In the genomic region with DNA sequence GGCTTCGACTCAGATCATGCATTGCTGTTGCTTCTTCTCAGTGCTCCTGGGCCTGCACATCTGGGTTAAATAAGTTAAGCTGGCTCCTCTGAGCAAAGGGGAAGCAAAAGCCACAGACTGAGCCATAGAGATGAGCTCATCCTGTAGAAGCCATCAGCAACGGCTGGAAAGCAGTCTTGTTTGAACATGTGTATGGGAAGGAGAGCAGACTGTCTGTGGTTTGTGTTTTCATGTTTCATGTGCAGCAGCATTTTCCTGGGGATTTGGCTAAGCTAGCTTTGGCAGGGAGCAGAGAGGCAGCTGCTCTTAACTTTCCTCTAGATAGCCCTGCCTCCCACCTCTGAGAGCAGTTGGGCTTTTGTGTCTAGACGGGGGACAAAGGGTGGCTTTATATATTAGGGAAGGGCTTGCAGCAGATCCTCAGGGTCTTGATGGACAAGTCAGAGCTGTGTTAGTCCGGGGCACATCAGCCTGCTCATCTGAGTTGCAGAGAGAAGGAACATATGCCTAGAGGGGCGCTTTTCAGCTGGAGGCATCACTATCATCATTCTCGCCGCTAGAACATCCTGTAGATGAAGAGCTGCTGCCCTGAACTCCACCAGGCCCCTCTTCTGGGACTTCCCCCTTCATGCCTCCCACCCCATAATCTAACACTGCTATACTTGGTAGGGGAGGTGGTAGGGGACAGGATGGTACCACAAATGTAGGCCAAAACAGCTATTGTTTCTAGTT, we compare ENCODE assay signal across 9 cellular contexts. TPM values are rescaled to one million over a fixed set of nuclear protein-coding genes. Genes with fewer than 3 reads are reported as not detected.
DNase-seq lines count a peak whose midpoint lies in the region; ATAC-seq, FAIRE-seq and TF ChIP-seq lines count a peak whose summit lies in the region.
"Had no signal": no experiment of that assay in that cellular context is flagged by ENCODE, and none has a peak within 500 bp of the region (broad histone marks: within the 10 kb centered on the region; RNA-seq: fewer than 3 reads in every experiment).

No MANE protein-coding gene starts in this region.

- TF ChIP-seq CTCF in BJ (IDR thresholded peaks at IDR 0.05; ENCODE audit: insufficient read depth, low read depth, low read length) = no peak
- TF ChIP-seq CTCF in SK-N-SH (IDR thresholded peaks at IDR 0.05) = no peak
- TF ChIP-seq CTCF in H1 (IDR thresholded peaks at IDR 0.05; ENCODE audit: control extremely low read depth in 1 of 3, insufficient read depth in 1 of 3, low read depth in 1 of 3, low read length in 3 of 3) = no peak
- TF ChIP-seq CTCF in nephron progenitor cell (IDR thresholded peaks at IDR 0.05) = no peak

- H2BK15ac ChIP-seq in H1 (ENCODE audit: low read length) = no peak overlapping the region

- peaks cover 4% of the 10 kb centered on the region for H3K27me3 Mint-ChIP-seq in nephron progenitor cell (ENCODE audit: low read depth, poor library complexity)
- H3K27me3 Mint-ChIP-seq: IgD-negative memory B cell had no signal

- H2BK5ac ChIP-seq in H1 (ENCODE audit: low read depth, low read length) = no peak overlapping the region

- no peak for TF ChIP-seq POLR2A in H1 (IDR thresholded peaks at IDR 0.05; ENCODE audit: control extremely low read depth in 1 of 2, low read depth in 2 of 2, low read length in 2 of 2)

- H3K9me2 ChIP-seq in SK-N-SH = no peaks in the 10 kb centered on the region

- H3K36me3 ChIP-seq in BJ (ENCODE audit: control insufficient read depth, insufficient read depth, low read length) = no peaks in the 10 kb centered on the region
- H3K36me3 ChIP-seq in SK-N-SH (replicated peaks in 1 of 2; ENCODE audit: control insufficient read depth in 1 of 2, insufficient read depth in 2 of 2, low read length in 1 of 2) = peaks cover 0 to 5% of the 10 kb centered on the region in 2 experiments
- H3K36me3 ChIP-seq in H1 (ENCODE audit: control insufficient read depth in 2 of 4, insufficient read depth in 4 of 4, low read length in 3 of 4) = peaks cover 0 to 4% (median 0%) of the 10 kb centered on the region in 4 experiments; a peak in 1 of 8 replicates

- H3K27ac ChIP-seq in SK-N-SH (ENCODE audit: low read depth in 2 of 2, low read length in 1 of 2) (peak overlapping the region; percentile 78 to 91), H1 (ENCODE audit: low read depth, low read length) (no peak overlapping the region)

- TF ChIP-seq EP300 in SK-N-SH (IDR thresholded peaks at IDR 0.05; ENCODE audit: borderline replicate concordance in 1 of 2, low read depth in 1 of 2, low read length in 1 of 2) (peak; percentile 13 to 52; a peak in 1 of 4 replicates), H1 (IDR thresholded peaks at IDR 0.05; ENCODE audit: borderline replicate concordance in 1 of 2, low read depth in 2 of 2, low read length in 2 of 2) (no peak)

- no peak overlapping the region for H3K56ac ChIP-seq in H1 (replicated peaks; ENCODE audit: insufficient read length, low read depth, low read length)

- H2AK5ac ChIP-seq in H1 (ENCODE audit: low read depth, low read length) = no peak overlapping the region

- CTCF ChIA-PET in BJ (lab: Yijun Ruan, JAX) = interaction anchor here (1.1 to 2.4 kb wide), 7 partner anchors 8 to 161 kb away, joined by 3 to 15 read pairs (median 4); no protein-coding TSS in a partner anchor
- CTCF ChIA-PET in SK-N-SH (lab: Yijun Ruan, JAX) = interaction anchor here (0.9 to 2.5 kb wide), 7 partner anchors 9 to 672 kb away, joined by 3 to 33 read pairs (median 5); no protein-coding TSS in a partner anchor
- CTCF ChIA-PET in H1 (lab: Charles Lee; ENCODE audit: partially characterized antibody) = interaction anchor here (0.6 to 2.8 kb wide), 7 partner anchors 8 to 165 kb away, joined by 3 to 20 read pairs (median 4); no protein-coding TSS in a partner anchor

- H3K23me2 ChIP-seq in H1 (ENCODE audit: low read depth, low read length) = no peaks in the 10 kb centered on the region

- 60% methylated on average over 7 of the region's 7 CpGs for WGBS in SK-N-SH (ENCODE audit: low lambda C conversion rate)
- WGBS in H1 (ENCODE audit: extremely low coverage in 1 of 2, insufficient coverage in 1 of 2, insufficient read length in 1 of 2, insufficient replicate concordance in 2 of 2, low coverage in 1 of 2, low lambda C conversion rate in 2 of 2, missing lambda C conversion rate in 1 of 2), 2 experiments = 87% methylated on average over 7 of the region's 7 CpGs; no CpG with 5 or more reads in 1 of the 2 experiments

- no peak overlapping the region for H2BK120ac ChIP-seq in H1 (replicated peaks; ENCODE audit: low read depth, low read length)

- peak overlapping the region; percentile 44; the same call in 1 of the 2 replicates for H3K9ac ChIP-seq in SK-N-SH
- no peak overlapping the region for H3K9ac ChIP-seq in H1 (replicated peaks in 1 of 4; ENCODE audit: extremely low read depth in 1 of 4, low read depth in 3 of 4, low read length in 3 of 4)

- peak overlapping the region; percentile 66 for H2AFZ ChIP-seq in SK-N-SH (ENCODE audit: low read depth)
- H2AFZ ChIP-seq in H1 (ENCODE audit: low read length) = no peak overlapping the region

- TF ChIP-seq RAD21 in SK-N-SH (IDR thresholded peaks at IDR 0.05; ENCODE audit: low read length) = no peak
- no peak for TF ChIP-seq RAD21 in H1 (IDR thresholded peaks at IDR 0.05 in 1 of 2, conservative IDR thresholded peaks at IDR 0.05 in 1 of 2; ENCODE audit: low read depth in 2 of 2, low read length in 2 of 2)

- no peak overlapping the region for H3K18ac ChIP-seq in H1 (ENCODE audit: extremely low read depth, low read length)

- peak; percentile 92 for DNase-seq in BJ (ENCODE audit: low read depth)
- DNase-seq in SK-N-SH = peak; percentile 46
- DNase-seq in H1 (ENCODE audit: low read depth in 1 of 2, low spot score in 2 of 2) = no peak
- DNase-seq in nephron progenitor cell = no peak
- DNase-seq in dermis blood vessel endothelial cell = no peak
- no peak for DNase-seq in NCI-H524 treated with DMSO at 0.1 percent for 48 hours (lab: John Stamatoyannopoulos, UW)

- no peak overlapping the region for H3K4me3 ChIP-seq in BJ (ENCODE audit: low read depth, low read length)
- no peak overlapping the region for H3K4me3 ChIP-seq in SK-N-SH (ENCODE audit: low read depth in 2 of 2, low read length in 1 of 2)
- H3K4me3 ChIP-seq in H1 (ENCODE audit: extremely low read depth in 1 of 4, insufficient read depth in 2 of 4, low read depth in 3 of 4, low read length in 4 of 4) = no peak overlapping the region

- H2BK20ac ChIP-seq in H1 (ENCODE audit: low read length) = no peak overlapping the region

- H3K27ac Mint-ChIP-seq in nephron progenitor cell = peak overlapping the region; percentile 95

- H3K27me3 ChIP-seq in BJ (ENCODE audit: control insufficient read depth, insufficient read depth, low read length) = no peaks in the 10 kb centered on the region
- no peaks in the 10 kb centered on the region for H3K27me3 ChIP-seq in SK-N-SH (ENCODE audit: insufficient read depth)
- H3K27me3 ChIP-seq in H1 (replicated peaks in 1 of 4; ENCODE audit: control insufficient read depth in 3 of 4, extremely low read depth in 1 of 4, insufficient read depth in 3 of 4, low read length in 3 of 4) = no peaks in the 10 kb centered on the region

- peaks cover 46% of the 10 kb centered on the region for H3K4me1 Mint-ChIP-seq in nephron progenitor cell

- no peak overlapping the region for H3K4me3 Mint-ChIP-seq in nephron progenitor cell

- H3K9me3 Mint-ChIP-seq in nephron progenitor cell = peaks cover 20% of the 10 kb centered on the region
- H3K9me3 Mint-ChIP-seq: IgD-negative memory B cell had no signal

- no peak overlapping the region for H3K14ac ChIP-seq in H1 (ENCODE audit: insufficient read length)

- POLR2A ChIA-PET in BJ (lab: Charles Lee) (interaction anchor here (0.8 kb wide), 1 partner anchor 15 kb away, joined by 4 read pairs; the partner anchor contains the start of gene DCPS), SK-N-SH (lab: Yijun Ruan, JAX) (interaction anchor here (0.8 kb wide), 1 partner anchor 12 kb away, joined by 3 read pairs; no protein-coding TSS in a partner anchor), H1 (lab: Charles Lee; ENCODE audit: partially characterized antibody) (interaction anchor here (0.8 to 1.4 kb wide), 3 partner anchors 11 to 35 kb away, joined by 3 to 7 read pairs (median 3); partner anchors contain the start of gene DCPS)

- H4K91ac ChIP-seq in H1 (replicated peaks; ENCODE audit: insufficient read length, low read length) = no peak overlapping the region

- no peak overlapping the region for H3K4ac ChIP-seq in H1 (replicated peaks; ENCODE audit: insufficient read length, low read depth, low read length)

- H3K23ac ChIP-seq in H1 (ENCODE audit: insufficient read length) = no peak overlapping the region

- ATAC-seq in GM18907 (IDR thresholded peaks at IDR 0.05; ENCODE audit: unreplicated experiment) (peak; percentile 93), HG03135 (IDR thresholded peaks at IDR 0.05; ENCODE audit: unreplicated experiment) (peak; percentile 72)

- H3K79me1 ChIP-seq in H1 (ENCODE audit: low read depth, low read length) = peaks cover 2% of the 10 kb centered on the region; the same call in 1 of the 2 replicates

- H2BK12ac ChIP-seq in H1 (ENCODE audit: low read depth, low read length) = no peak overlapping the region

- H4K20me1 ChIP-seq in SK-N-SH (ENCODE audit: insufficient read depth) (no peaks in the 10 kb centered on the region), H1 (replicated peaks in 1 of 2; ENCODE audit: control insufficient read depth in 1 of 2, insufficient read depth in 2 of 2, low read length in 2 of 2) (no peaks in the 10 kb centered on the region)

- H4K5ac ChIP-seq in H1 (ENCODE audit: insufficient read length, low read depth, low read length) = no peak overlapping the region

- H3K36me3 Mint-ChIP-seq in nephron progenitor cell (ENCODE audit: low read depth) = peaks cover 55% of the 10 kb centered on the region

- FAIRE-seq in H1 (lab: Jason Lieb, UNC) = no peak

- H3K9me3 ChIP-seq in SK-N-SH (no peaks in the 10 kb centered on the region), H1 (ENCODE audit: insufficient read depth in 2 of 2, low read depth in 1 of 2, low read length in 1 of 2) (no peaks in the 10 kb centered on the region)

- H3K4me2 ChIP-seq in SK-N-SH (peak overlapping the region; percentile 67), H1 (ENCODE audit: insufficient read depth in 1 of 2, low read depth in 2 of 2, low read length in 2 of 2) (no peak overlapping the region)

- 0 out of 2 replicates have a peak overlapping the region, but pooled peaks have one; percentile 20 for H4K8ac ChIP-seq in H1 (ENCODE audit: extremely low read depth, insufficient read depth, low read length)

- H3F3A ChIP-seq in SK-N-SH (replicated peaks; ENCODE audit: insufficient read depth) = peaks cover 25% of the 10 kb centered on the region

- H3K4me1 ChIP-seq in SK-N-SH (ENCODE audit: control insufficient read depth in 1 of 2, insufficient read depth in 2 of 2, low read depth in 1 of 2, low read length in 1 of 2) = peaks cover 24 to 26% of the 10 kb centered on the region in 2 experiments
- H3K4me1 ChIP-seq in H1 (replicated peaks in 1 of 4; ENCODE audit: control insufficient read depth in 3 of 4, insufficient read depth in 4 of 4, low read length in 3 of 4) = no peaks in the 10 kb centered on the region; a peak in 1 of 7 replicates

- H3K79me2 ChIP-seq in SK-N-SH (ENCODE audit: insufficient read depth) (peaks cover 3% of the 10 kb centered on the region; the same call in 1 of the 2 replicates), H1 (ENCODE audit: control insufficient read depth in 1 of 2, insufficient read depth in 2 of 2, low read length in 2 of 2) (no peaks in the 10 kb centered on the region)

RNA-seq across cellular contexts. Expression of gene DCPS, which starts 14.9 kb away (rescaled TPM):
- 14.9 and 23.5 TPM in 2 replicates for polyA plus RNA-seq in BJ (2011; rRNA removed)
- 7.6 and 12.7 TPM in 2 replicates for polyA minus RNA-seq in BJ (2011; rRNA and poly(A)+ RNA removed)
- polyA plus RNA-seq in SK-N-SH (2012; rRNA removed) = 35.5 and 48.1 TPM in 2 replicates
- 33.3 and 42.8 TPM in 2 replicates for polyA plus RNA-seq in SK-N-SH (2012; cell fraction: cytosol; rRNA removed)
- 18.5 and 21.6 TPM in 2 replicates for polyA plus RNA-seq in SK-N-SH (2012; cell fraction: nucleus; rRNA removed)
- total RNA-seq in H1 (2021; fragmentation: NEBNext Ultra II Directional; extraction: Animal tissue kit (Norgen Biotek cat#: 25700)) = 24.6 and 24.8 TPM in 2 replicates
- 55.2 and 61.9 TPM in 2 replicates for polyA plus RNA-seq in H1 (2011; rRNA removed)
- polyA plus RNA-seq in H1 (2011; cell fraction: cytosol; rRNA removed) = 44.4 TPM
- polyA plus RNA-seq in H1 (2011; cell fraction: nucleus; rRNA removed) = 28.9 TPM
- 28.4 to 32.8 TPM (median 30.1 TPM) in 4 replicates for polyA plus RNA-seq in H1 (2012, experiment 1 of 2)
- polyA plus RNA-seq in H1 (2012, experiment 2 of 2) = 31.6 TPM
- 18.1 TPM for polyA plus RNA-seq in H1 (2013, experiment 1 of 2)
- polyA plus RNA-seq in H1 (2013, experiment 2 of 2) = 19.4 TPM
- 17.7 and 19.4 TPM in 2 replicates for polyA minus RNA-seq in H1 (2011; rRNA and poly(A)+ RNA removed)
- 15.3 TPM for polyA minus RNA-seq in H1 (2011; cell fraction: cytosol; rRNA and poly(A)+ RNA removed)
- 11.9 TPM for polyA minus RNA-seq in H1 (2011; cell fraction: nucleus; rRNA and poly(A)+ RNA removed)
- 6.6 and 11.4 TPM in 2 replicates for total RNA-seq in dermis blood vessel endothelial cell

RNA-seq across cellular contexts. Expression of gene TIRAP, which starts 35.9 kb away (rescaled TPM):
- polyA plus RNA-seq in BJ (2011; rRNA removed) (5.8 and 7.2 TPM in 2 replicates), SK-N-SH (2012; rRNA removed) (5.5 and 6.2 TPM in 2 replicates), H1 (2011; rRNA removed) (5.3 and 5.6 TPM in 2 replicates)
- 10.2 and 12.0 TPM in 2 replicates for polyA minus RNA-seq in BJ (2011; rRNA and poly(A)+ RNA removed)
- 3.3 and 4.3 TPM in 2 replicates for polyA plus RNA-seq in SK-N-SH (2012; cell fraction: cytosol; rRNA removed)
- 8.1 and 8.3 TPM in 2 replicates for polyA plus RNA-seq in SK-N-SH (2012; cell fraction: nucleus; rRNA removed)
- total RNA-seq in H1 (2021; fragmentation: NEBNext Ultra II Directional; extraction: Animal tissue kit (Norgen Biotek cat#: 25700)) = 4.5 and 5.3 TPM in 2 replicates
- polyA plus RNA-seq in H1 (2011; cell fraction: cytosol; rRNA removed) = 3.8 TPM
- polyA plus RNA-seq in H1 (2011; cell fraction: nucleus; rRNA removed) = 5.1 TPM
- polyA plus RNA-seq in H1 (2012, experiment 1 of 2) = 4.2 to 5.7 TPM (median 5.0 TPM) in 4 replicates
- 3.6 TPM for polyA plus RNA-seq in H1 (2012, experiment 2 of 2)
- 4.1 TPM for polyA plus RNA-seq in H1 (2013, experiment 1 of 2)
- polyA plus RNA-seq in H1 (2013, experiment 2 of 2) = 3.9 TPM
- 5.4 and 5.7 TPM in 2 replicates for polyA minus RNA-seq in H1 (2011; rRNA and poly(A)+ RNA removed)
- 5.2 TPM for polyA minus RNA-seq in H1 (2011; cell fraction: cytosol; rRNA and poly(A)+ RNA removed)
- 4.5 TPM for polyA minus RNA-seq in H1 (2011; cell fraction: nucleus; rRNA and poly(A)+ RNA removed)
- total RNA-seq in dermis blood vessel endothelial cell = 5.1 and 6.8 TPM in 2 replicates

RNA-seq across cellular contexts. Expression of gene ST3GAL4, which starts 36.7 kb away (rescaled TPM):
- 19.4 and 31.8 TPM in 2 replicates for polyA plus RNA-seq in BJ (2011; rRNA removed)
- 16.3 and 23.2 TPM in 2 replicates for polyA minus RNA-seq in BJ (2011; rRNA and poly(A)+ RNA removed)
- 27.1 and 32.0 TPM in 2 replicates for polyA plus RNA-seq in SK-N-SH (2012; rRNA removed)
- polyA plus RNA-seq in SK-N-SH (2012; cell fraction: cytosol; rRNA removed) = 20.6 and 30.3 TPM in 2 replicates
- 23.7 and 26.9 TPM in 2 replicates for polyA plus RNA-seq in SK-N-SH (2012; cell fraction: nucleus; rRNA removed)
- 15.6 and 16.0 TPM in 2 replicates for total RNA-seq in H1 (2021; fragmentation: NEBNext Ultra II Directional; extraction: Animal tissue kit (Norgen Biotek cat#: 25700))
- polyA plus RNA-seq in H1 (2011; rRNA removed) = 20.0 and 21.0 TPM in 2 replicates
- polyA plus RNA-seq in H1 (2011; cell fraction: cytosol; rRNA removed) = 18.8 TPM
- 27.9 TPM for polyA plus RNA-seq in H1 (2011; cell fraction: nucleus; rRNA removed)
- 12.9 to 18.6 TPM (median 15.3 TPM) in 4 replicates for polyA plus RNA-seq in H1 (2012, experiment 1 of 2)
- 18.2 TPM for polyA plus RNA-seq in H1 (2012, experiment 2 of 2)
- 12.5 TPM for polyA plus RNA-seq in H1 (2013, experiment 1 of 2)
- 12.9 TPM for polyA plus RNA-seq in H1 (2013, experiment 2 of 2)
- polyA minus RNA-seq in H1 (2011; rRNA and poly(A)+ RNA removed) = 15.7 and 16.0 TPM in 2 replicates
- polyA minus RNA-seq in H1 (2011; cell fraction: cytosol; rRNA and poly(A)+ RNA removed) = 5.8 TPM
- polyA minus RNA-seq in H1 (2011; cell fraction: nucleus; rRNA and poly(A)+ RNA removed) = 14.6 TPM
- total RNA-seq in dermis blood vessel endothelial cell = 15.8 and 16.1 TPM in 2 replicates

RNA-seq across cellular contexts. Expression of gene FOXRED1, which starts 49.9 kb away (rescaled TPM):
- polyA plus RNA-seq in BJ (2011; rRNA removed) (11.4 and 18.3 TPM in 2 replicates), SK-N-SH (2012; rRNA removed) (35.2 and 41.3 TPM in 2 replicates), H1 (2011; rRNA removed) (99.4 and 110 TPM in 2 replicates)
- 5.2 and 8.0 TPM in 2 replicates for polyA minus RNA-seq in BJ (2011; rRNA and poly(A)+ RNA removed)
- polyA plus RNA-seq in SK-N-SH (2012; cell fraction: cytosol; rRNA removed) = 19.1 and 27.7 TPM in 2 replicates
- polyA plus RNA-seq in SK-N-SH (2012; cell fraction: nucleus; rRNA removed) = 91.3 and 111 TPM in 2 replicates
- 48.5 and 48.8 TPM in 2 replicates for total RNA-seq in H1 (2021; fragmentation: NEBNext Ultra II Directional; extraction: Animal tissue kit (Norgen Biotek cat#: 25700))
- polyA plus RNA-seq in H1 (2011; cell fraction: cytosol; rRNA removed) = 87.2 TPM
- polyA plus RNA-seq in H1 (2011; cell fraction: nucleus; rRNA removed) = 108 TPM
- 57.3 to 75.9 TPM (median 66.6 TPM) in 4 replicates for polyA plus RNA-seq in H1 (2012, experiment 1 of 2)
- 58.1 TPM for polyA plus RNA-seq in H1 (2012, experiment 2 of 2)
- 25.4 TPM for polyA plus RNA-seq in H1 (2013, experiment 1 of 2)
- 24.5 TPM for polyA plus RNA-seq in H1 (2013, experiment 2 of 2)
- polyA minus RNA-seq in H1 (2011; rRNA and poly(A)+ RNA removed) = 57.4 and 64.3 TPM in 2 replicates
- polyA minus RNA-seq in H1 (2011; cell fraction: cytosol; rRNA and poly(A)+ RNA removed) = 23.3 TPM
- 33.1 TPM for polyA minus RNA-seq in H1 (2011; cell fraction: nucleus; rRNA and poly(A)+ RNA removed)
- 11.2 and 17.5 TPM in 2 replicates for total RNA-seq in dermis blood vessel endothelial cell

RNA-seq across cellular contexts. Expression of gene SRPRA, which starts 50.1 kb away (rescaled TPM):
- polyA plus RNA-seq in BJ (2011; rRNA removed) (153 and 181 TPM in 2 replicates), SK-N-SH (2012; rRNA removed) (129 and 158 TPM in 2 replicates), H1 (2011; rRNA removed) (60.3 and 62.0 TPM in 2 replicates)
- 92.8 and 124 TPM in 2 replicates for polyA minus RNA-seq in BJ (2011; rRNA and poly(A)+ RNA removed)
- 94.8 and 121 TPM in 2 replicates for polyA plus RNA-seq in SK-N-SH (2012; cell fraction: cytosol; rRNA removed)
- 183 and 214 TPM in 2 replicates for polyA plus RNA-seq in SK-N-SH (2012; cell fraction: nucleus; rRNA removed)
- total RNA-seq in H1 (2021; fragmentation: NEBNext Ultra II Directional; extraction: Animal tissue kit (Norgen Biotek cat#: 25700)) = 54.3 and 57.6 TPM in 2 replicates
- polyA plus RNA-seq in H1 (2011; cell fraction: cytosol; rRNA removed) = 47.0 TPM
- 133 TPM for polyA plus RNA-seq in H1 (2011; cell fraction: nucleus; rRNA removed)
- 44.9 to 61.6 TPM (median 54.0 TPM) in 4 replicates for polyA plus RNA-seq in H1 (2012, experiment 1 of 2)
- 33.8 TPM for polyA plus RNA-seq in H1 (2012, experiment 2 of 2)
- polyA plus RNA-seq in H1 (2013, experiment 1 of 2) = 57.6 TPM
- 61.9 TPM for polyA plus RNA-seq in H1 (2013, experiment 2 of 2)
- 87.4 and 98.9 TPM in 2 replicates for polyA minus RNA-seq in H1 (2011; rRNA and poly(A)+ RNA removed)
- 37.5 TPM for polyA minus RNA-seq in H1 (2011; cell fraction: cytosol; rRNA and poly(A)+ RNA removed)
- polyA minus RNA-seq in H1 (2011; cell fraction: nucleus; rRNA and poly(A)+ RNA removed) = 101 TPM
- 43.9 and 85.5 TPM in 2 replicates for total RNA-seq in dermis blood vessel endothelial cell

Comparison
In these comparisons a context has a peak if more than half of its experiments do, and no peak if none do; other contexts are left out.
1. DNase-seq: peak in BJ (single experiment) and SK-N-SH (single experiment); none in H1 (0 of 2), nephron progenitor cell (single experiment), dermis blood vessel endothelial cell (single experiment) and NCI-H524 treated with DMSO at 0.1 percent for 48 hours (single experiment).